In genomic region chr2:157359628-157360027, GRCh38 we compare ENCODE assay signal across 26 cellular contexts. TPM values are rescaled to one million over a fixed set of nuclear protein-coding genes. Genes with fewer than 3 reads are reported as not detected.
DNase-seq lines count a peak whose midpoint lies in the region; ATAC-seq and TF ChIP-seq lines count a peak whose summit lies in the region.
"Had no signal": no experiment of that assay in that cellular context is flagged by ENCODE, and none has a peak within 500 bp of the region (broad histone marks: within the 10 kb centered on the region; RNA-seq: fewer than 3 reads in every experiment).

No MANE protein-coding gene starts in this region.

- peak; percentile 51 for ATAC-seq in GM18907 (IDR thresholded peaks at IDR 0.05; ENCODE audit: unreplicated experiment)
- ATAC-seq in GM21786 (IDR thresholded peaks at IDR 0.05; ENCODE audit: unreplicated experiment), result peak; percentile 33
- ATAC-seq in HG03378 (IDR thresholded peaks at IDR 0.05; ENCODE audit: unreplicated experiment), result peak; percentile 28
- no peak for ATAC-seq in HG03135 (IDR thresholded peaks at IDR 0.05; ENCODE audit: unreplicated experiment)
- no peak for ATAC-seq in natural killer cell
- ATAC-seq in esophagus mucosa, result no peak
- ATAC-seq: HepG2, K562 had no signal

- intact Hi-C loops in natural killer cell (cut with micrococcal nuclease), result no loop called here

- POLR2A ChIA-PET in GM10248 (lab: Yijun Ruan, JAX), result no interaction called here

- H3K36me3 Mint-ChIP-seq in natural killer cell, result peaks cover 9% of the 10 kb centered on the region

- CTCF ChIA-PET in GM10248 (lab: Yijun Ruan, JAX), result interaction anchor here (1.6 to 3.1 kb wide), 3 partner anchors 14 to 32 kb away, joined by 5 to 19 read pairs (median 5); no protein-coding TSS in a partner anchor

- peaks cover 4 to 10% of the 10 kb centered on the region in 2 donors for H3K9me3 Mint-ChIP-seq in natural killer cell

- DNase-seq in GM10248 (ENCODE audit: extremely low spot score) (peak; percentile 17), natural killer cell (no peak), NCI-H526 treated with DMSO at 0.1 percent for 48 hours (lab: John Stamatoyannopoulos, UW) (no peak)
- DNase-seq: ACHN; CD4-positive, alpha-beta T cell; COR-L47; DMS79; MG63; NCI-H1092; NCI-H1436; NCI-H1930; NCI-H2227 treated with DMSO at 0.1 percent for 48 hours; NCI-H510A; NCI-H774; NK-92 treated with Interleukin-12 subunit alpha and Interleukin-12 subunit beta, amount 100 ng/mL, for 24 hours; Peyer's patch had no signal

- H3K4me1 Mint-ChIP-seq in natural killer cell, result peaks cover 32 to 47% of the 10 kb centered on the region in 2 donors

- no peak for TF ChIP-seq CTCF in GM10248 (IDR thresholded peaks at IDR 0.05; ENCODE audit: control extremely low read depth, extremely low read depth, low read depth, missing control alignments)
- TF ChIP-seq CTCF in natural killer cell (IDR thresholded peaks at IDR 0.05), result no peak

- no peak overlapping the region for H3K27ac Mint-ChIP-seq in natural killer cell
- H3K27ac Mint-ChIP-seq: CD4-positive, alpha-beta T cell had no signal

- H3K4me3 Mint-ChIP-seq in natural killer cell, result no peak overlapping the region
- H3K4me3 Mint-ChIP-seq: CD4-positive, alpha-beta T cell had no signal

- H3K27me3 Mint-ChIP-seq in natural killer cell (ENCODE audit: low read depth in 2 of 2), result no peaks in the 10 kb centered on the region
- H3K27me3 Mint-ChIP-seq: CD4-positive, alpha-beta T cell had no signal

RNA-seq across cellular contexts. Expression of gene ERMN, which starts 34.0 kb away (rescaled TPM):
- total RNA-seq in natural killer cell (10 to 100 TPM; 13.5 to 14.4 (median 14.0) TPM), esophagus mucosa (not detected)
- total RNA-seq: HepG2, HT-29, LHCN-M2, SJSA1 had no signal

Comparison
In these comparisons a context has a peak if more than half of its experiments do, and no peak if none do; other contexts are left out.
1. ATAC-seq: peak in GM18907 (single experiment), GM21786 (single experiment) and HG03378 (single experiment); none in HG03135 (single experiment), natural killer cell (0 of 3) and esophagus mucosa (single experiment).
2. RNA of gene ERMN, which starts 34.0 kb away (total RNA-seq): 13.5 to 14.4 TPM in natural killer cell; not detected in esophagus mucosa (single experiment); every median in the first group is over 10 times any median in the second.